In genomic region chr11:6630632-6631291, GRCh38 we compare ENCODE assay signal across 19 cellular contexts. TPM values are rescaled to one million over a fixed set of nuclear protein-coding genes. Genes with fewer than 3 reads are reported as not detected.
DNase-seq lines count a peak whose midpoint lies in the region; ATAC-seq, FAIRE-seq and TF ChIP-seq lines count a peak whose summit lies in the region.
"Had no signal": no experiment of that assay in that cellular context is flagged by ENCODE, and none has a peak within 500 bp of the region (broad histone marks: within the 10 kb centered on the region; RNA-seq: fewer than 3 reads in every experiment).

No MANE protein-coding gene starts in this region.

- H3K4me3 ChIP-seq in HUES64 (ENCODE audit: low read length) = peak overlapping the region; percentile 51
- H3K4me3 ChIP-seq in neural progenitor cell = peak overlapping the region; percentile 51
- H3K4me3 ChIP-seq: gastrocnemius medialis, HAP-1 had no signal

- no peaks in the 10 kb centered on the region for H3K79me2 ChIP-seq in neural progenitor cell (ENCODE audit: low read depth)

- peaks cover 7% of the 10 kb centered on the region for H3K27me3 Mint-ChIP-seq in neural progenitor cell (ENCODE audit: insufficient read depth, low read depth)

- H3K9me3 ChIP-seq in HUES64 (ENCODE audit: insufficient read depth, low read depth, low read length) (no peaks in the 10 kb centered on the region), neural progenitor cell (ENCODE audit: low read depth) (no peaks in the 10 kb centered on the region)
- H3K9me3 ChIP-seq: gastrocnemius medialis, HAP-1, Peyer's patch had no signal

- H3K27ac ChIP-seq in HUES64 (ENCODE audit: low read depth, low read length) (no peak overlapping the region), foreskin keratinocyte (no peak overlapping the region), neural progenitor cell (no peak overlapping the region)
- H3K27ac ChIP-seq: gastrocnemius medialis, Peyer's patch had no signal

- WGBS in HUES64 = 21% methylated on average over 28 of the region's 28 CpGs

- peak overlapping the region; percentile 96 for H2AFZ ChIP-seq in neural progenitor cell (replicated peaks)

- peaks cover 12% of the 10 kb centered on the region for H3K36me3 ChIP-seq in HUES64 (ENCODE audit: insufficient read depth, low read length)
- H3K36me3 ChIP-seq in neural progenitor cell = no peaks in the 10 kb centered on the region
- H3K36me3 ChIP-seq: gastrocnemius medialis, HAP-1 had no signal

- ATAC-seq in foreskin keratinocyte = peak; percentile 31
- ATAC-seq in HG03571 (IDR thresholded peaks at IDR 0.05; ENCODE audit: unreplicated experiment) = no peak
- ATAC-seq in HG02870 (IDR thresholded peaks at IDR 0.05; ENCODE audit: unreplicated experiment) = no peak
- ATAC-seq: gastrocnemius medialis, sciatic nerve, SK-N-SH treated with all-trans-retinoic acid at 6 μM for 48 hours had no signal

- H3K27ac Mint-ChIP-seq in neural progenitor cell = no peak overlapping the region

- peak overlapping the region; percentile 6; the same call in 1 of the 2 replicates for H3K9ac ChIP-seq in HUES64 (ENCODE audit: low read depth, low read length)
- no peak overlapping the region for H3K9ac ChIP-seq in neural progenitor cell

- H3K27me3 ChIP-seq in HUES64 (ENCODE audit: insufficient read depth, low read length) (peaks cover 40% of the 10 kb centered on the region), foreskin keratinocyte (peaks cover 48% of the 10 kb centered on the region), neural progenitor cell (peaks cover 40% of the 10 kb centered on the region)
- H3K27me3 ChIP-seq: gastrocnemius medialis, Peyer's patch had no signal

- FAIRE-seq in D721Med (lab: Jason Lieb, UNC) = no peak
- FAIRE-seq: endothelial cell of umbilical vein, islet of Langerhans, TTC549 had no signal

- peak overlapping the region; percentile 91 for H3K4me2 ChIP-seq in neural progenitor cell

- TF ChIP-seq CTCF in foreskin keratinocyte (conservative IDR thresholded peaks at IDR 0.05) (no peak), neural progenitor cell (IDR thresholded peaks at IDR 0.05) (no peak), D721Med (IDR thresholded peaks at IDR 0.05; ENCODE audit: insufficient read depth, missing control alignments) (no peak)

- H3K36me3 Mint-ChIP-seq in neural progenitor cell = peaks cover 34% of the 10 kb centered on the region

- peaks cover 4% of the 10 kb centered on the region for H4K20me1 ChIP-seq in neural progenitor cell (ENCODE audit: low read depth)

- H3K9me3 Mint-ChIP-seq in neural progenitor cell = no peaks in the 10 kb centered on the region

- DNase-seq in DMS53 (lab: John Stamatoyannopoulos, UW) (peak; percentile 67), foreskin keratinocyte (no peak), neural progenitor cell (ENCODE audit: low spot score) (no peak), D721Med (ENCODE audit: insufficient read length, low spot score) (no peak), glomerular visceral epithelial cell (ENCODE audit: extremely low spot score) (no peak)
- DNase-seq: activated T-cell treated with anti-CD3 and anti-CD28 coated beads, Interleukin-2, amount 50 U/mL, for 1 hour; gastrocnemius medialis; NCI-H2081; Peyer's patch; stimulated activated CD4-positive, alpha-beta T cell treated with anti-CD3 and anti-CD28 coated beads, Interleukin-2, amount 100 ng/mL, for 24 hours had no signal

- H3K4me1 ChIP-seq in HUES64 (ENCODE audit: insufficient read depth, low read length) = no peaks in the 10 kb centered on the region; the same call in 1 of the 2 replicates
- H3K4me1 ChIP-seq in foreskin keratinocyte = no peaks in the 10 kb centered on the region
- peaks cover 3% of the 10 kb centered on the region for H3K4me1 ChIP-seq in neural progenitor cell
- H3K4me1 ChIP-seq: HAP-1 had no signal

- H3F3A ChIP-seq in neural progenitor cell (ENCODE audit: low read depth) = peaks cover 9% of the 10 kb centered on the region

- H3K4me1 Mint-ChIP-seq in neural progenitor cell = no peaks in the 10 kb centered on the region

- H3K4me3 Mint-ChIP-seq in neural progenitor cell = no peak overlapping the region

RNA-seq across cellular contexts. Expression of gene TPP1, which starts 11.5 kb away (rescaled TPM):
- 23.6 TPM for polyA plus RNA-seq in HUES64 (2013, experiment 1 of 2)
- polyA plus RNA-seq in HUES64 (2013, experiment 2 of 2) = 32.1 TPM
- total RNA-seq in foreskin keratinocyte (36.3 and 43.3 TPM in 2 replicates), neural progenitor cell (ENCODE audit: low replicate concordance) (9.9 and 28.8 TPM in 2 replicates)
- 33.0 and 33.1 TPM in 2 replicates for polyA plus RNA-seq in foreskin keratinocyte

RNA-seq across cellular contexts. Expression of gene TAF10, which starts 18.7 kb away (rescaled TPM):
- 201 TPM for polyA plus RNA-seq in HUES64 (2013, experiment 1 of 2)
- polyA plus RNA-seq in HUES64 (2013, experiment 2 of 2) = 239 TPM
- total RNA-seq in foreskin keratinocyte = 152 and 171 TPM in 2 replicates
- 195 and 218 TPM in 2 replicates for polyA plus RNA-seq in foreskin keratinocyte
- 34.1 and 58.0 TPM in 2 replicates for total RNA-seq in neural progenitor cell (ENCODE audit: low replicate concordance)

RNA-seq across cellular contexts. Expression of gene DCHS1, which starts 24.8 kb away (rescaled TPM):
- polyA plus RNA-seq in HUES64 (2013, experiment 1 of 2) = 11.9 TPM
- 14.3 TPM for polyA plus RNA-seq in HUES64 (2013, experiment 2 of 2)
- total RNA-seq in foreskin keratinocyte (0.03 and 0.11 TPM in 2 replicates), neural progenitor cell (ENCODE audit: low replicate concordance) (4.5 and 9.0 TPM in 2 replicates)
- polyA plus RNA-seq in foreskin keratinocyte = 0.02 and 0.03 TPM in 2 replicates

RNA-seq across cellular contexts. Expression of gene ILK, which starts 27.2 kb away (rescaled TPM):
- 79.5 TPM for polyA plus RNA-seq in HUES64 (2013, experiment 1 of 2)
- polyA plus RNA-seq in HUES64 (2013, experiment 2 of 2) = 86.9 TPM
- total RNA-seq in foreskin keratinocyte = 143 and 151 TPM in 2 replicates
- 143 and 150 TPM in 2 replicates for polyA plus RNA-seq in foreskin keratinocyte
- 85.6 and 98.7 TPM in 2 replicates for total RNA-seq in neural progenitor cell (ENCODE audit: low replicate concordance)

RNA-seq across cellular contexts. Expression of gene RRP8, which starts 27.3 kb away (rescaled TPM):
- polyA plus RNA-seq in HUES64 (2013, experiment 1 of 2) = 9.0 TPM
- 9.4 TPM for polyA plus RNA-seq in HUES64 (2013, experiment 2 of 2)
- total RNA-seq in foreskin keratinocyte (25.0 and 26.1 TPM in 2 replicates), neural progenitor cell (ENCODE audit: low replicate concordance) (12.3 and 16.0 TPM in 2 replicates)
- polyA plus RNA-seq in foreskin keratinocyte = 30.4 and 34.6 TPM in 2 replicates
